Comparison of ENCODE assay signal across 20 cellular contexts in the genomic region with DNA sequence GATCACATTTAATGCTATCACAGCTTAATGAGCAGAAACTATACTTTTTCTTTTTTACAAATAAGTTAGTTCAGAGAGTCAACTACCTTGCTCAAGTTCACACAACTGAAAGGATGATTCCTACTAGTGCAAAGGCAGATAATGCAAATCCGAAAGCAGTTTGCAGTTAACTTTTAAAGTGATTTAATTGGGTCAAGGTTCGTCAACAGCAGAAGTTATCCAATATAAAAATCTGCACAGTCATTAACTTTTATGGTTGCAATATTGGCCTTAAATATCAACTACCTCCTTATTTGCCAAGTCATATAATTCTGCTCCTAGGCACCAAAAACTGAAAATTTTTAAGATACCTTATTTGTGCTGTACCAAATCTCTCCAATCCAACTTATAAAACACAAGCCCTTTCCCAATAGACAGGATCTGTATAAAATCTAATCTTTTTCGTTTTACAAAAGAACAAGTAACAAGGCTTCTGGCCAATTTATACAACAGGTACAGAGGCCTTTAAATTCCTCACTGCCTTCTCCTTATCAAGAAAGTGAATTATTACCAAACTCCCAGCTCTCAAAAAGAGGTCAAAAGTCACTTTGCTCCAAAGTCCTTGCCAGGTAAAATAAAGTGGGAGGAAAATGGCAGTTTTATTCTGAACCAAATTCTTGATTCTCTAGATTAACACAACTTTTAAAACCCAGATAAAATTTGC.
DNase-seq lines count a peak whose midpoint lies in the region; ATAC-seq, FAIRE-seq and TF ChIP-seq lines count a peak whose summit lies in the region.
"Had no signal": no experiment of that assay in that cellular context is flagged by ENCODE, and none has a peak within 500 bp of the region (broad histone marks: within the 10 kb centered on the region; RNA-seq: fewer than 3 reads in every experiment).

No MANE protein-coding gene starts in this region.

- H3K4me1 ChIP-seq in kidney (ENCODE audit: control insufficient read depth in 1 of 2, insufficient read depth in 1 of 2, low read depth in 1 of 2, low read length in 2 of 2) = peaks cover 0 to 8% of the 10 kb centered on the region in 2 donors
- peaks cover 4% of the 10 kb centered on the region for H3K4me1 ChIP-seq in mucosa of descending colon (ENCODE audit: low read depth)
- H3K4me1 ChIP-seq: BLaER1 treated with 17β-estradiol and CSF1 and Interleukin-3, amounts not matched to agents 10 nM and 100 nM; SJCRH30 had no signal

- ATAC-seq in mucosa of descending colon = peak; percentile 81
- ATAC-seq in HG03520 (IDR thresholded peaks at IDR 0.05; ENCODE audit: unreplicated experiment) = no peak

- no peaks in the 10 kb centered on the region for H3K27me3 Mint-ChIP-seq in activated naive CD4-positive, alpha-beta T cell treated with anti-CD3 and anti-CD28 coated beads, Interleukin-2, amount 50 U/mL, for 24 hours
- H3K27me3 Mint-ChIP-seq in activated naive CD4-positive, alpha-beta T cell treated with anti-CD3 and anti-CD28 coated beads, Interleukin-2, amount 10 ng/mL, durations not matched to agents 7 days and 5 days = no peaks in the 10 kb centered on the region
- H3K27me3 Mint-ChIP-seq in type B pancreatic cell = no peaks in the 10 kb centered on the region

- H3K36me3 Mint-ChIP-seq in activated naive CD4-positive, alpha-beta T cell treated with anti-CD3 and anti-CD28 coated beads, Interleukin-2, amount 50 U/mL, for 24 hours = no peaks in the 10 kb centered on the region
- H3K36me3 Mint-ChIP-seq in activated naive CD4-positive, alpha-beta T cell treated with anti-CD3 and anti-CD28 coated beads, Interleukin-2, amount 10 ng/mL, durations not matched to agents 7 days and 5 days = no peaks in the 10 kb centered on the region
- H3K36me3 Mint-ChIP-seq in type B pancreatic cell = no peaks in the 10 kb centered on the region
- H3K36me3 Mint-ChIP-seq: CD8-positive, alpha-beta memory T cell had no signal

- no peak overlapping the region for H3K9ac ChIP-seq in kidney (ENCODE audit: low read length in 2 of 2)
- H3K9ac ChIP-seq: BLaER1 treated with 17β-estradiol and CSF1 and Interleukin-3, amounts not matched to agents 10 nM and 100 nM had no signal

- H3K4me1 Mint-ChIP-seq in activated naive CD4-positive, alpha-beta T cell treated with anti-CD3 and anti-CD28 coated beads, Interleukin-2, amount 50 U/mL, for 24 hours = no peaks in the 10 kb centered on the region
- H3K4me1 Mint-ChIP-seq in activated naive CD4-positive, alpha-beta T cell treated with anti-CD3 and anti-CD28 coated beads, Interleukin-2, amount 10 ng/mL, durations not matched to agents 7 days and 5 days = no peaks in the 10 kb centered on the region
- peaks cover 4% of the 10 kb centered on the region for H3K4me1 Mint-ChIP-seq in type B pancreatic cell (ENCODE audit: unreplicated experiment)
- H3K4me1 Mint-ChIP-seq: CD8-positive, alpha-beta memory T cell had no signal

- H3K4me3 ChIP-seq in kidney (ENCODE audit: low read length in 2 of 2) (peak overlapping the region in 1 of 2 donors; percentile 1), mucosa of descending colon (no peak overlapping the region)
- H3K4me3 ChIP-seq: BLaER1 treated with 17β-estradiol and CSF1 and Interleukin-3, amounts not matched to agents 10 nM and 100 nM; PC-9; SJCRH30 had no signal

- no peak overlapping the region for H3K4me3 Mint-ChIP-seq in activated naive CD4-positive, alpha-beta T cell treated with anti-CD3 and anti-CD28 coated beads, Interleukin-2, amount 50 U/mL, for 24 hours
- no peak overlapping the region for H3K4me3 Mint-ChIP-seq in activated naive CD4-positive, alpha-beta T cell treated with anti-CD3 and anti-CD28 coated beads, Interleukin-2, amount 10 ng/mL, durations not matched to agents 7 days and 5 days
- H3K4me3 Mint-ChIP-seq in type B pancreatic cell = no peak overlapping the region
- H3K4me3 Mint-ChIP-seq: CD8-positive, alpha-beta memory T cell had no signal

- intact Hi-C loops in kidney (cut with DNase I) (no loop called here), mucosa of descending colon (cut with DNase I, micrococcal nuclease) (no loop called here)

- H3K9me3 Mint-ChIP-seq in activated naive CD4-positive, alpha-beta T cell treated with anti-CD3 and anti-CD28 coated beads, Interleukin-2, amount 50 U/mL, for 24 hours = no peaks in the 10 kb centered on the region
- H3K9me3 Mint-ChIP-seq in activated naive CD4-positive, alpha-beta T cell treated with anti-CD3 and anti-CD28 coated beads, Interleukin-2, amount 10 ng/mL, durations not matched to agents 7 days and 5 days = no peaks in the 10 kb centered on the region
- no peaks in the 10 kb centered on the region for H3K9me3 Mint-ChIP-seq in type B pancreatic cell
- H3K9me3 Mint-ChIP-seq: CD8-positive, alpha-beta memory T cell had no signal

- no peak for DNase-seq in activated naive CD4-positive, alpha-beta T cell treated with anti-CD3 and anti-CD28 coated beads, Interleukin-2, amount 10 ng/mL, durations not matched to agents 7 days and 5 days
- DNase-seq in kidney (no peak), mucosa of descending colon (peak in 1 of 3 donors; percentile 29), type B pancreatic cell (ENCODE audit: extremely low spot score, unreplicated experiment) (no peak), T-helper 9 cell (no peak), NCI-H2081 (lab: John Stamatoyannopoulos, UW) (no peak)
- DNase-seq: 8988T; CD8-positive, alpha-beta memory T cell; DND-41; MV-4-11; NCI-H1417 treated with DMSO at 0.1 percent for 48 hours; NCI-H2029 treated with DMSO at 0.1 percent for 48 hours; NCI-H510A; PC-9; SJCRH30 had no signal

- H3K9me3 ChIP-seq in kidney (ENCODE audit: control insufficient read depth in 1 of 2, low read length in 2 of 2) (no peaks in the 10 kb centered on the region), mucosa of descending colon (no peaks in the 10 kb centered on the region)
- H3K9me3 ChIP-seq: BLaER1 treated with 17β-estradiol and CSF1 and Interleukin-3, amounts not matched to agents 10 nM and 100 nM; SJCRH30 had no signal

- no peak for TF ChIP-seq CTCF in kidney (IDR thresholded peaks at IDR 0.05; ENCODE audit: borderline replicate concordance, extremely low read depth, insufficient read depth)
- TF ChIP-seq CTCF in mucosa of descending colon (IDR thresholded peaks at IDR 0.05) = no peak
- no peak for TF ChIP-seq CTCF in type B pancreatic cell (conservative IDR thresholded peaks at IDR 0.05)

- H3K27ac Mint-ChIP-seq in activated naive CD4-positive, alpha-beta T cell treated with anti-CD3 and anti-CD28 coated beads, Interleukin-2, amount 50 U/mL, for 24 hours = peak overlapping the region; percentile 14
- no peak overlapping the region for H3K27ac Mint-ChIP-seq in activated naive CD4-positive, alpha-beta T cell treated with anti-CD3 and anti-CD28 coated beads, Interleukin-2, amount 10 ng/mL, durations not matched to agents 7 days and 5 days
- H3K27ac Mint-ChIP-seq in type B pancreatic cell = peak overlapping the region; percentile 38
- H3K27ac Mint-ChIP-seq: CD8-positive, alpha-beta memory T cell had no signal

- no peak for FAIRE-seq in kidney (lab: Jason Lieb, UNC)
- FAIRE-seq: G401.6, H1 had no signal

- H3K27ac ChIP-seq in kidney (ENCODE audit: low read depth in 2 of 2, low read length in 2 of 2) = peak overlapping the region; percentile 10 to 25
- H3K27ac ChIP-seq: BLaER1 treated with 17β-estradiol and CSF1 and Interleukin-3, amounts not matched to agents 10 nM and 100 nM; PC-9; SJCRH30 had no signal

- CTCF ChIA-PET in activated naive CD4-positive, alpha-beta T cell treated with anti-CD3 and anti-CD28 coated beads, Interleukin-2, amount 10 ng/mL, durations not matched to agents 7 days and 5 days (lab: Charles Lee) = no interaction called here

- H3K36me3 ChIP-seq in kidney (ENCODE audit: control insufficient read depth in 1 of 2, insufficient read depth in 2 of 2, low read length in 2 of 2) (no peaks in the 10 kb centered on the region), mucosa of descending colon (ENCODE audit: low read depth) (no peaks in the 10 kb centered on the region)
- H3K36me3 ChIP-seq: BLaER1 treated with 17β-estradiol and CSF1 and Interleukin-3, amounts not matched to agents 10 nM and 100 nM; SJCRH30 had no signal
